ENCODE assay signal across 1 cellular context in the genomic region with DNA sequence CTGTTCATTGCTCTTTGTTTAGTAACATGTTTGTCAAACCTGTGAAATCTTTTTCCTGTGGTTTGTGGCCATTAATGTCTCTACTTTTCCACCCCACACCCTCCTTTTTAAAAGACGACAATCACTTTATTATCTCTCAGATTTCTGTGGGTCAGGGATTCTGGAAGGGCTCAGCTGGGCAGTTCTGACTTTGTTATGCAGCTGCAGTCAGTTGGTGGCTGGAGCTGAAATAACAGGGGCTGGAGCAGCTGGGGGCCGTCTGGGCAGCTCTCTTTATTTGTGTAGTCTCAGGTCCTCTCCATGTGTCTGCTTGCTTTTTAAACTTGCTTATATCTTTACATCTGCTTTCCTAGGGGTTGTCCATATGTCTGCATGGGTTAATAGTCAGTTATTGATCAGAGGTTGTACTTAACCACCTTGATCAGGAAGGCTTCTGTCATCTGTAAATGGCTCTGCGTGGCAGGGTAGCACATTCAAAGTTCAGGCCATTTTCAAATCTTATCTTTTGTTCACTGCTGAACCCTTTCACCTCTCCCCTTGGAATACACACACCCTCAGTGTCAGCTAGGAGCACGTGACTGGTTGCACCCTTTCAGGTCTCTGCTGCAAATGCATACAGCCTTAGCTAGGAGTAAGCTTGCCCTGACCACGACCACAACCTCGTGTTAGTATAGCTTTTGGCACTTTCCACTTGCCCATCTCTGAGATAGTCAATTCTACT.
TF ChIP-seq lines count a peak whose summit lies in the region.

No MANE protein-coding gene starts in this region.

TF ChIP-seq in GM12878, 131 proteins besides CTCF, POLR2A, EP300 and RAD21 (continues in another document):
- no peak for TF ChIP-seq KDM1A (IDR thresholded peaks at IDR 0.05; ENCODE audit: borderline replicate concordance)
- TF ChIP-seq NR2C2 (IDR thresholded peaks at IDR 0.05; ENCODE audit: borderline replicate concordance, control insufficient read depth, insufficient read length, low read depth): no peak
- TF ChIP-seq ZSCAN29 (IDR thresholded peaks at IDR 0.05): no peak
- no peak for TF ChIP-seq PAX5 (IDR thresholded peaks at IDR 0.05; ENCODE audit: borderline replicate concordance, low read depth, low read length)
- no peak for TF ChIP-seq CHD1 (IDR thresholded peaks at IDR 0.05; ENCODE audit: low read depth, low read length)
- no peak for TF ChIP-seq EGR1 (IDR thresholded peaks at IDR 0.05; ENCODE audit: borderline replicate concordance in 1 of 2, low read depth in 2 of 2, low read length in 2 of 2)
- TF ChIP-seq, protein P1, sequence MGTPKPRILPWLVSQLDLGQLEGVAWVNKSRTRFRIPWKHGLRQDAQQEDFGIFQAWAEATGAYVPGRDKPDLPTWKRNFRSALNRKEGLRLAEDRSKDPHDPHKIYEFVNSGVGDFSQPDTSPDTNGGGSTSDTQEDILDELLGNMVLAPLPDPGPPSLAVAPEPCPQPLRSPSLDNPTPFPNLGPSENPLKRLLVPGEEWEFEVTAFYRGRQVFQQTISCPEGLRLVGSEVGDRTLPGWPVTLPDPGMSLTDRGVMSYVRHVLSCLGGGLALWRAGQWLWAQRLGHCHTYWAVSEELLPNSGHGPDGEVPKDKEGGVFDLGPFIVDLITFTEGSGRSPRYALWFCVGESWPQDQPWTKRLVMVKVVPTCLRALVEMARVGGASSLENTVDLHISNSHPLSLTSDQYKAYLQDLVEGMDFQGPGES (IDR thresholded peaks at IDR 0.05): no peak
- TF ChIP-seq NFYA (IDR thresholded peaks at IDR 0.05; ENCODE audit: borderline replicate concordance, low read depth, low read length): no peak
- TF ChIP-seq BHLHE40 (IDR thresholded peaks at IDR 0.05; ENCODE audit: borderline replicate concordance in 1 of 2, low read depth in 2 of 2, low read length in 1 of 2): peak; percentile 66 to 77; a peak in 3 of 4 replicates
- no peak for TF ChIP-seq NR2C1 (IDR thresholded peaks at IDR 0.05)
- TF ChIP-seq RUNX3 (IDR thresholded peaks at IDR 0.05; ENCODE audit: low read length): peak; percentile 71
- no peak for TF ChIP-seq IRF4 (IDR thresholded peaks at IDR 0.05; ENCODE audit: low read depth, low read length)
- no peak for TF ChIP-seq RCOR1 (conservative IDR thresholded peaks at IDR 0.05; ENCODE audit: low read depth, low read length)
- TF ChIP-seq MXI1 (IDR thresholded peaks at IDR 0.05; ENCODE audit: low read depth, low read length): 0 out of 2 replicates have a peak, but pooled peaks have one; percentile 20
- TF ChIP-seq HSF1 (IDR thresholded peaks at IDR 0.05; ENCODE audit: low read depth, low read length): no peak
- no peak for TF ChIP-seq RBBP5 (conservative IDR thresholded peaks at IDR 0.05)
- no peak; the same call in 1 of the 2 replicates for TF ChIP-seq MAX (IDR thresholded peaks at IDR 0.05; ENCODE audit: low read depth, low read length)
- no peak for TF ChIP-seq POLR2AphosphoS2 (IDR thresholded peaks at IDR 0.05; ENCODE audit: low read depth, low read length)
- TF ChIP-seq FOS (IDR thresholded peaks at IDR 0.05; ENCODE audit: borderline replicate concordance, extremely low read depth, insufficient read length): no peak
- TF ChIP-seq JUNB (IDR thresholded peaks at IDR 0.05): no peak
- TF ChIP-seq, protein P2, sequence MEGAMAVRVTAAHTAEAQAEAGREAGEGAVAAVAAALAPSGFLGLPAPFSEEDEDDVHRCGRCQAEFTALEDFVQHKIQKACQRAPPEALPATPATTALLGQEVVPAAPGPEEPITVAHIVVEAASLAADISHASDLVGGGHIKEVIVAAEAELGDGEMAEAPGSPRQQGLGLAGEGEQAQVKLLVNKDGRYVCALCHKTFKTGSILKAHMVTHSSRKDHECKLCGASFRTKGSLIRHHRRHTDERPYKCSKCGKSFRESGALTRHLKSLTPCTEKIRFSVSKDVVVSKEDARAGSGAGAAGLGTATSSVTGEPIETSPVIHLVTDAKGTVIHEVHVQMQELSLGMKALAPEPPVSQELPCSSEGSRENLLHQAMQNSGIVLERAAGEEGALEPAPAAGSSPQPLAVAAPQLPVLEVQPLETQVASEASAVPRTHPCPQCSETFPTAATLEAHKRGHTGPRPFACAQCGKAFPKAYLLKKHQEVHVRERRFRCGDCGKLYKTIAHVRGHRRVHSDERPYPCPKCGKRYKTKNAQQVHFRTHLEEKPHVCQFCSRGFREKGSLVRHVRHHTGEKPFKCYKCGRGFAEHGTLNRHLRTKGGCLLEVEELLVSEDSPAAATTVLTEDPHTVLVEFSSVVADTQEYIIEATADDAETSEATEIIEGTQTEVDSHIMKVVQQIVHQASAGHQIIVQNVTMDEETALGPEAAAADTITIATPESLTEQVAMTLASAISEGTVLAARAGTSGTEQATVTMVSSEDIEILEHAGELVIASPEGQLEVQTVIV (IDR thresholded peaks at IDR 0.05; ENCODE audit: borderline replicate concordance, partially characterized antibody): no peak
- no peak for TF ChIP-seq ZBTB40 (IDR thresholded peaks at IDR 0.05; ENCODE audit: borderline replicate concordance)
- TF ChIP-seq STAT1 (conservative IDR thresholded peaks at IDR 0.05): no peak
- TF ChIP-seq ZNF217 (IDR thresholded peaks at IDR 0.05): no peak
- TF ChIP-seq NFXL1 (IDR thresholded peaks at IDR 0.05; ENCODE audit: borderline replicate concordance): no peak
- TF ChIP-seq CBFB (IDR thresholded peaks at IDR 0.05; ENCODE audit: low read depth): no peak
- no peak for TF ChIP-seq CREM (IDR thresholded peaks at IDR 0.05; ENCODE audit: low read depth)
- TF ChIP-seq IKZF1 (conservative IDR thresholded peaks at IDR 0.05): 0 out of 2 replicates have a peak, but pooled peaks have one; percentile 20
- TF ChIP-seq NRF1 (conservative IDR thresholded peaks at IDR 0.05; ENCODE audit: low read depth, low read length): no peak
- no peak for TF ChIP-seq MTA3 (IDR thresholded peaks at IDR 0.05; ENCODE audit: borderline replicate concordance, low read length)
- no peak for TF ChIP-seq IRF5 (IDR thresholded peaks at IDR 0.05; ENCODE audit: borderline replicate concordance)
- no peak for TF ChIP-seq CHD4 (IDR thresholded peaks at IDR 0.05)
- TF ChIP-seq SMC3 (IDR thresholded peaks at IDR 0.05; ENCODE audit: borderline replicate concordance, low read length): no peak
- TF ChIP-seq RB1 (IDR thresholded peaks at IDR 0.05; ENCODE audit: borderline replicate concordance): no peak
- no peak for TF ChIP-seq LARP7 (IDR thresholded peaks at IDR 0.05)
- no peak for TF ChIP-seq ZNF274 (IDR thresholded peaks at IDR 0.05; ENCODE audit: insufficient read depth, insufficient read length)
- TF ChIP-seq ZZZ3 (IDR thresholded peaks at IDR 0.05; ENCODE audit: control insufficient read depth, insufficient read length, low read depth): no peak
- no peak for TF ChIP-seq TCF7 (IDR thresholded peaks at IDR 0.05; ENCODE audit: borderline replicate concordance)
- TF ChIP-seq HCFC1 (IDR thresholded peaks at IDR 0.05; ENCODE audit: low read length): no peak
- peak; percentile 59; the same call in 1 of the 2 replicates for TF ChIP-seq MLLT1 (IDR thresholded peaks at IDR 0.05)
- no peak for TF ChIP-seq WRNIP1 (IDR thresholded peaks at IDR 0.05; ENCODE audit: borderline replicate concordance, low read depth, low read length)
- no peak for TF ChIP-seq ZBTB33 (IDR thresholded peaks at IDR 0.05)
- TF ChIP-seq, protein P3, sequence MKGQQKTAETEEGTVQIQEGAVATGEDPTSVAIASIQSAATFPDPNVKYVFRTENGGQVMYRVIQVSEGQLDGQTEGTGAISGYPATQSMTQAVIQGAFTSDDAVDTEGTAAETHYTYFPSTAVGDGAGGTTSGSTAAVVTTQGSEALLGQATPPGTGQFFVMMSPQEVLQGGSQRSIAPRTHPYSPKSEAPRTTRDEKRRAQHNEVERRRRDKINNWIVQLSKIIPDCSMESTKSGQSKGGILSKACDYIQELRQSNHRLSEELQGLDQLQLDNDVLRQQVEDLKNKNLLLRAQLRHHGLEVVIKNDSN (IDR thresholded peaks at IDR 0.05; ENCODE audit: borderline replicate concordance, extremely low read length, insufficient read depth, low read depth, low read length): peak; percentile 42
- TF ChIP-seq TCF12 (IDR thresholded peaks at IDR 0.05; ENCODE audit: low read depth, low read length): no peak
- no peak for TF ChIP-seq NFIC (IDR thresholded peaks at IDR 0.05; ENCODE audit: low read depth, low read length)
- peak; percentile 12; the same call in 1 of the 3 replicates for TF ChIP-seq POU2F2 (IDR thresholded peaks at IDR 0.05; ENCODE audit: borderline replicate concordance, low read depth, low read length)
- peak; percentile 33; the same call in 1 of the 2 replicates for TF ChIP-seq ATF7 (IDR thresholded peaks at IDR 0.05; ENCODE audit: low read depth)
